ENCODE assay signal across 1 cellular context in genomic region chr16:57677622-57678369, GRCh38.
A peak's percentile ranks its signal among the peaks of the same experiment; 100 is the strongest.
TF ChIP-seq lines count a peak whose summit lies in the region.

No MANE protein-coding gene starts in this region.

TF ChIP-seq in liver, 16 proteins besides CTCF, POLR2A, EP300 and RAD21 (continued from another document):
- peak; percentile 69 for TF ChIP-seq REST (IDR thresholded peaks at IDR 0.05)
- no peak for TF ChIP-seq MAX (IDR thresholded peaks at IDR 0.05)
- TF ChIP-seq GABPA (IDR thresholded peaks at IDR 0.05 in 1 of 2, conservative IDR thresholded peaks at IDR 0.05 in 1 of 2) = peak in 1 of 2 donors; percentile 56
- no peak for TF ChIP-seq ZBTB33 (IDR thresholded peaks at IDR 0.05)
- peak in 1 of 2 donors; percentile 70 for TF ChIP-seq EGR1 (IDR thresholded peaks at IDR 0.05; ENCODE audit: low read depth in 2 of 2)
- TF ChIP-seq JUND (IDR thresholded peaks at IDR 0.05) = peak in 1 of 2 donors; percentile 61
- peak; percentile 86 for TF ChIP-seq YY1 (IDR thresholded peaks at IDR 0.05)
- TF ChIP-seq TAF1 (conservative IDR thresholded peaks at IDR 0.05) = no peak
